ENCODE assay signal across 16 cellular contexts in genomic region chr2:23354554-23354953, GRCh38. TPM values are rescaled to one million over a fixed set of nuclear protein-coding genes. Genes with fewer than 3 reads are reported as not detected.
A peak's percentile ranks its signal among the peaks of the same experiment; 100 is the strongest.
DNase-seq lines count a peak whose midpoint lies in the region; ATAC-seq lines count a peak whose summit lies in the region.
"Had no signal": no experiment of that assay in that cellular context is flagged by ENCODE, and none has a peak within 500 bp of the region (broad histone marks: within the 10 kb centered on the region; RNA-seq: fewer than 3 reads in every experiment).

No MANE protein-coding gene starts in this region.

- ATAC-seq in GM18907 (IDR thresholded peaks at IDR 0.05; ENCODE audit: unreplicated experiment) (peak; percentile 48), GM21529 (IDR thresholded peaks at IDR 0.05; ENCODE audit: unreplicated experiment) (peak; percentile 74), HG03060 (IDR thresholded peaks at IDR 0.05; ENCODE audit: low read depth, unreplicated experiment) (peak; percentile 83)
- ATAC-seq: HCT116 had no signal

- peak; percentile 24 for DNase-seq in germinal center (ENCODE audit: low spot score)
- no peak for DNase-seq in NCI-H82 treated with DMSO at 0.1 percent for 48 hours (lab: John Stamatoyannopoulos, UW; ENCODE audit: unreplicated experiment)
- DNase-seq in ureter (ENCODE audit: low spot score): no peak
- no peak for DNase-seq in NCI-H1417 treated with DMSO at 0.1 percent for 48 hours (lab: John Stamatoyannopoulos, UW)
- DNase-seq: activated CD4-positive, CD25-positive, alpha-beta regulatory T cell treated with anti-CD3 and anti-CD28 coated beads, Interleukin-2, amount 50 U/mL, for 72 hours; activated CD8-positive, alpha-beta memory T cell treated with anti-CD3 and anti-CD28 coated beads, Interleukin-2, amount 50 U/mL, for 48 hours; effector CD8-positive, alpha-beta T cell; NCI-H1930; NCI-H748 treated with DMSO at 0.1 percent for 48 hours; stimulated activated CD4-positive, alpha-beta T cell treated with anti-CD3 and anti-CD28 coated beads, Interleukin-2, amount 100 ng/mL, for 48 hours; T-helper 1 cell; transverse colon had no signal

RNA-seq across cellular contexts. Expression of gene KLHL29, which starts 30.4 kb away (rescaled TPM):
- total RNA-seq in ureter: 16.8 TPM
